Comparison of ENCODE assay signal across 13 cellular contexts in the genomic region with DNA sequence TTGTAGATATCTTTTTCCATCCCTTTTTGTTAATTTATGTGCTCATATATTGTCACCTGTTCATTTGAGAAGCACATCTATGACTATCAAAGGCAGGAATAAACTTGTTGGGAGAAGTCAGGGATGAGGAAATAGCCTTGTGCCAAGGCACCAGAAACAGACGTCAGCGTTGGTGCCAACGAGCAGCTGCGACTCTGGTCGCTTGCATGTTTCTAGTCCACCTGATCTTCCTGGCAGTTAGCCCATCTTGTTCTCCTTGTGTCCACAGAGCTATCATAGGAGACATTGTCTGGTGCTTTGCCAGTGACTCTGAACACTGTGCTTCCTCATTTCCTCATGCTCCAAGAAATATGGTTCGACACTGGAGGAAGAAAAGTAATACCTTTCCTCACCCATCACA.
A peak's percentile ranks its signal among the peaks of the same experiment; 100 is the strongest.
DNase-seq lines count a peak whose midpoint lies in the region; ATAC-seq and TF ChIP-seq lines count a peak whose summit lies in the region.
"Had no signal": no experiment of that assay in that cellular context is flagged by ENCODE, and none has a peak within 500 bp of the region (broad histone marks: within the 10 kb centered on the region; RNA-seq: fewer than 3 reads in every experiment).

No MANE protein-coding gene starts in this region.

- peak; percentile 96 for ATAC-seq in left colon
- ATAC-seq in HG03039 (IDR thresholded peaks at IDR 0.05; ENCODE audit: unreplicated experiment), result no peak
- ATAC-seq: GM23338; stimulated activated effector memory CD8-positive, alpha-beta T cell treated with anti-CD3 and anti-CD28 coated beads, Interleukin-12 subunit alpha, Interleukin-12 subunit beta, amount 100 ng/mL, for 72 hours had no signal

- H3K27ac ChIP-seq in vagina, result no peak overlapping the region

- H3K36me3 ChIP-seq in BE2C, result no peaks in the 10 kb centered on the region
- H3K36me3 ChIP-seq in vagina, result no peaks in the 10 kb centered on the region

- H3K4me3 ChIP-seq in BE2C (ENCODE audit: low read depth, low read length) (no peak overlapping the region), vagina (no peak overlapping the region)
- H3K4me3 ChIP-seq: GM23338 had no signal

- no peaks in the 10 kb centered on the region for H3K27me3 Mint-ChIP-seq in mesothelial cell of epicardium (ENCODE audit: low read depth)

- no peaks in the 10 kb centered on the region for H3K9me3 ChIP-seq in BE2C
- no peaks in the 10 kb centered on the region for H3K9me3 ChIP-seq in vagina

- intact Hi-C loops in left colon (cut with DNase I, micrococcal nuclease), result no loop called here
- intact Hi-C loops in vagina (cut with DNase I), result no loop called here

- H3K4me1 Mint-ChIP-seq in mesothelial cell of epicardium, result peaks cover 11% of the 10 kb centered on the region

- DNase-seq in BE2C (peak; percentile 16), NCI-H146 (lab: John Stamatoyannopoulos, UW) (peak; percentile 97), SHP77 (lab: John Stamatoyannopoulos, UW) (peak; percentile 92 to 97), left colon (peak; percentile 56 to 81), mesothelial cell of epicardium (ENCODE audit: low spot score in 2 of 2, unreplicated experiment in 2 of 2) (no peak), vagina (ENCODE audit: extremely low spot score in 2 of 2) (no peak), NCI-H526 treated with DMSO at 0.1 percent for 48 hours (lab: John Stamatoyannopoulos, UW) (no peak)
- DNase-seq: activated CD8-positive, alpha-beta memory T cell treated with anti-CD3 and anti-CD28 coated beads, Interleukin-2, amount 50 U/mL, for 4 hours; anterior cingulate cortex; KBM-7 had no signal

- H3K36me3 Mint-ChIP-seq in mesothelial cell of epicardium, result no peaks in the 10 kb centered on the region
- H3K36me3 Mint-ChIP-seq: stimulated activated effector memory CD8-positive, alpha-beta T cell treated with anti-CD3 and anti-CD28 coated beads, Interleukin-12 subunit alpha, Interleukin-12 subunit beta, amount 100 ng/mL, for 72 hours had no signal

- no peaks in the 10 kb centered on the region for H3K9me3 Mint-ChIP-seq in mesothelial cell of epicardium

- TF ChIP-seq POLR2A in vagina (IDR thresholded peaks at IDR 0.05), result no peak

- H3K4me3 Mint-ChIP-seq in mesothelial cell of epicardium, result no peak overlapping the region
- H3K4me3 Mint-ChIP-seq: GM23338; stimulated activated effector memory CD8-positive, alpha-beta T cell treated with anti-CD3 and anti-CD28 coated beads, Interleukin-12 subunit alpha, Interleukin-12 subunit beta, amount 100 ng/mL, for 72 hours had no signal

- no peaks in the 10 kb centered on the region for H3K27me3 ChIP-seq in BE2C
- H3K27me3 ChIP-seq in vagina, result no peaks in the 10 kb centered on the region

- H3K4me1 ChIP-seq in BE2C, result no peaks in the 10 kb centered on the region
- peaks cover 16% of the 10 kb centered on the region for H3K4me1 ChIP-seq in vagina

- H3K27ac Mint-ChIP-seq in mesothelial cell of epicardium, result no peak overlapping the region
- H3K27ac Mint-ChIP-seq: GM23338; stimulated activated effector memory CD8-positive, alpha-beta T cell treated with anti-CD3 and anti-CD28 coated beads, Interleukin-12 subunit alpha, Interleukin-12 subunit beta, amount 100 ng/mL, for 72 hours had no signal

- TF ChIP-seq CTCF in BE2C (IDR thresholded peaks at IDR 0.05; ENCODE audit: low read depth, low read length) (no peak), mesothelial cell of epicardium (IDR thresholded peaks at IDR 0.05; ENCODE audit: unreplicated experiment) (no peak), vagina (IDR thresholded peaks at IDR 0.05) (no peak)

Comparison
In these comparisons a context has a peak if more than half of its experiments do, and no peak if none do; other contexts are left out.
1. DNase-seq: peak in BE2C (single experiment), NCI-H146 (single experiment), SHP77 (2 of 2) and left colon (2 of 2); none in mesothelial cell of epicardium (0 of 2), vagina (0 of 2) and NCI-H526 treated with DMSO at 0.1 percent for 48 hours (single experiment).